ENCODE assay signal across 1 cellular context in the genomic region with DNA sequence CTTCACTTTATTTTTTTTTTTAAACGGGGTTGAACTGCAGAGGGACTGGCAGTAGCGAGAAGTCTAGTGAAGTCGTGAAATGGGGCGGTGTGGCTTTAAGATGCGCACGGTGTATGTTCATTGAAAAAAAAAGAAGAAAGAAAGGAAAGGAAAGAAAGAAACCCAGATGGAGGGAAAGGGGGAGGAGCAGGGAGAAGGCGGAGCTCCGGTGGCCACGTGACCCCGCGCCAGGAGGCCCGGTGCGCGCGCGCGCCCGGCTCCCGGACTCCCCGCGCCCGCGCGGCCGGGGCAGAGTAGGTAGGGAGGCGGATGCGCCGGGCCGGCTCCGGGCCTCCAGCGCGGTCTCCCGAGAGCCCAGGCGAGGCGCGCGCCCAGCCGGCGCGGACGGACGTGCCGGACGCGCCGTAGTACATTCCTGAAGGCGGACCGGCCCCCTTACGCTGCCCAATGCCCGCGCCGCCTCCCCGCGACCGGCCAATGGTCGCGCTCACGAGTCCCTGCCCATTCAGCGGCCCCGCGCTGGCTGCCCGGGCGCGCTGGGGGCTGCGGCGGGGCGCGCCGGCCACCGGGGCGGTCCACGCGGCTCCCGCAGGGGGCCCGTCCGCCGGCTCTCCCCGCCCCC.
TF ChIP-seq lines count a peak whose summit lies in the region.

No MANE protein-coding gene starts in this region.

TF ChIP-seq in IMR-90, 13 proteins besides CTCF, POLR2A, EP300 and RAD21 (continued from another document):
- TF ChIP-seq FOS (IDR thresholded peaks at IDR 0.05; ENCODE audit: low read depth, low read length) (no peak), RCOR1 (IDR thresholded peaks at IDR 0.05; ENCODE audit: insufficient replicate concordance, low read length) (no peak), BHLHE40 (IDR thresholded peaks at IDR 0.05; ENCODE audit: low read depth, low read length) (peak; percentile 82), ELK1 (IDR thresholded peaks at IDR 0.05; ENCODE audit: borderline replicate concordance, low read depth, low read length) (no peak), RFX5 (IDR thresholded peaks at IDR 0.05; ENCODE audit: low read depth, low read length) (no peak), MXI1 (IDR thresholded peaks at IDR 0.05; ENCODE audit: borderline replicate concordance, low read depth, low read length) (no peak; the same call in 1 of the 2 replicates), NFE2L2 (IDR thresholded peaks at IDR 0.05; ENCODE audit: low read depth, low read length) (no peak), MAFK (IDR thresholded peaks at IDR 0.05; ENCODE audit: low read depth, low read length) (no peak), SMC3 (IDR thresholded peaks at IDR 0.05; ENCODE audit: low read depth, low read length) (no peak), MAZ (IDR thresholded peaks at IDR 0.05; ENCODE audit: borderline replicate concordance, low read depth, low read length) (peak; percentile 43; the same call in 1 of the 2 replicates)
TF ChIP-seq in IMR-90: peak in this region for 3.
